Comparison of ENCODE assay signal across 17 cellular contexts in genomic region chr9:108617661-108618060, GRCh38.
A peak's percentile ranks its signal among the peaks of the same experiment; 100 is the strongest.
DNase-seq lines count a peak whose midpoint lies in the region; ATAC-seq and TF ChIP-seq lines count a peak whose summit lies in the region.
"Had no signal": no experiment of that assay in that cellular context is flagged by ENCODE, and none has a peak within 500 bp of the region (broad histone marks: within the 10 kb centered on the region; RNA-seq: fewer than 3 reads in every experiment).

No MANE protein-coding gene starts in this region.

- no peaks in the 10 kb centered on the region for H3K36me3 ChIP-seq in mesenchymal stem cell (ENCODE audit: control insufficient read depth in 1 of 2, insufficient read depth in 2 of 2, low read depth in 1 of 2, low read length in 2 of 2)
- no peaks in the 10 kb centered on the region for H3K36me3 ChIP-seq in psoas muscle (ENCODE audit: insufficient read depth in 1 of 2, low read depth in 1 of 2)
- H3K36me3 ChIP-seq: BE2C had no signal

- no peaks in the 10 kb centered on the region for H3K79me1 ChIP-seq in mesenchymal stem cell (replicated peaks; ENCODE audit: low read length, poor library complexity, severe bottlenecking)

- H2BK12ac ChIP-seq in mesenchymal stem cell (ENCODE audit: low read length in 2 of 2): no peak overlapping the region

- H2BK15ac ChIP-seq in mesenchymal stem cell (ENCODE audit: low read depth, poor library complexity, severe bottlenecking): no peak overlapping the region

- no peak overlapping the region for H3K18ac ChIP-seq in mesenchymal stem cell (ENCODE audit: low read depth in 1 of 2, low read length in 2 of 2)

- H3K4ac ChIP-seq in mesenchymal stem cell (ENCODE audit: low read depth in 1 of 2, low read length in 2 of 2): no peak overlapping the region

- H2AFZ ChIP-seq in mesenchymal stem cell (ENCODE audit: low read depth, low read length): no peak overlapping the region

- H2BK5ac ChIP-seq in mesenchymal stem cell (ENCODE audit: low read depth, low read length, poor library complexity, severe bottlenecking): no peak overlapping the region

- H2AK5ac ChIP-seq in mesenchymal stem cell (ENCODE audit: low read length, severe bottlenecking): no peak overlapping the region

- peaks cover 26% of the 10 kb centered on the region for H3K27me3 Mint-ChIP-seq in type B pancreatic cell

- ATAC-seq in psoas muscle (no peak), left cardiac atrium (no peak), HG03108 (IDR thresholded peaks at IDR 0.05; ENCODE audit: unreplicated experiment) (no peak)
- ATAC-seq: A549 had no signal

- H3K27ac ChIP-seq in epithelial cell of prostate: peak overlapping the region; percentile 16
- H3K27ac ChIP-seq in mesenchymal stem cell (ENCODE audit: low read length, poor library complexity, severe bottlenecking): no peak overlapping the region
- no peak overlapping the region for H3K27ac ChIP-seq in psoas muscle
- H3K27ac ChIP-seq: A549, C4-2B, HL-60 had no signal

- H3K27me3 ChIP-seq in mesenchymal stem cell (ENCODE audit: control insufficient read depth in 1 of 2, insufficient read depth in 1 of 2, low read length in 2 of 2) (peaks cover 0 to 5% of the 10 kb centered on the region in 2 experiments), psoas muscle (ENCODE audit: insufficient read depth in 3 of 3, low read length in 2 of 3) (no peaks in the 10 kb centered on the region)
- H3K27me3 ChIP-seq: BE2C had no signal

- no peak overlapping the region for H3K23ac ChIP-seq in mesenchymal stem cell (ENCODE audit: low read length in 2 of 2)

- no peak overlapping the region for H3K9ac ChIP-seq in mesenchymal stem cell (ENCODE audit: low read length)

- H3K4me1 ChIP-seq in mesenchymal stem cell (ENCODE audit: control insufficient read depth, insufficient read depth, low read depth, low read length) (no peaks in the 10 kb centered on the region), psoas muscle (no peaks in the 10 kb centered on the region)
- H3K4me1 ChIP-seq: A549, BE2C had no signal

- DNase-seq in NCI-H226 (peak; percentile 29), epithelial cell of prostate (ENCODE audit: low read depth, low spot score) (no peak), mesenchymal stem cell (peak; percentile 13), type B pancreatic cell (ENCODE audit: extremely low spot score, unreplicated experiment) (no peak), psoas muscle (no peak), left cardiac atrium (no peak), NCI-H2227 (lab: John Stamatoyannopoulos, UW; ENCODE audit: unreplicated experiment) (no peak)
- DNase-seq: BE2C; CD4-positive, alpha-beta memory T cell; DMS79; GF-D8; HCEC 1CT; HFFc6 had no signal

- no peaks in the 10 kb centered on the region for H3K36me3 Mint-ChIP-seq in type B pancreatic cell
- H3K36me3 Mint-ChIP-seq: CD4-positive, alpha-beta memory T cell had no signal

- no peak overlapping the region for H3K4me3 ChIP-seq in mesenchymal stem cell (ENCODE audit: insufficient read depth in 1 of 2, low read depth in 1 of 2, low read length in 2 of 2)
- H3K4me3 ChIP-seq in psoas muscle: no peak overlapping the region
- H3K4me3 ChIP-seq: A549 had no signal

- H3K9me3 Mint-ChIP-seq in type B pancreatic cell: peaks cover 8% of the 10 kb centered on the region

- H2BK120ac ChIP-seq in mesenchymal stem cell (ENCODE audit: low read depth, low read length): no peak overlapping the region

- H3K9me3 ChIP-seq in mesenchymal stem cell (ENCODE audit: control insufficient read depth, low read length): no peaks in the 10 kb centered on the region
- no peaks in the 10 kb centered on the region for H3K9me3 ChIP-seq in psoas muscle
- H3K9me3 ChIP-seq: A549, BE2C had no signal

- intact Hi-C loops in psoas muscle (cut with DNase I): no loop called here
- intact Hi-C loops in left cardiac atrium (cut with DNase I): no loop called here

- no peak overlapping the region for H4K91ac ChIP-seq in mesenchymal stem cell (ENCODE audit: low read length)

- peak overlapping the region; percentile 25 for H3K27ac Mint-ChIP-seq in type B pancreatic cell
- H3K27ac Mint-ChIP-seq: CD4-positive, alpha-beta memory T cell; HFFc6 had no signal

- H3K4me2 ChIP-seq in mesenchymal stem cell (ENCODE audit: low read length, poor library complexity, severe bottlenecking): no peak overlapping the region
- H3K4me2 ChIP-seq: A549 had no signal

- no peak overlapping the region for H3K4me3 Mint-ChIP-seq in type B pancreatic cell
- H3K4me3 Mint-ChIP-seq: HFFc6 had no signal

- H4K8ac ChIP-seq in mesenchymal stem cell (ENCODE audit: low read length): no peak overlapping the region

- H3K4me1 Mint-ChIP-seq in type B pancreatic cell (ENCODE audit: unreplicated experiment): no peaks in the 10 kb centered on the region
- H3K4me1 Mint-ChIP-seq: CD4-positive, alpha-beta memory T cell had no signal

- no peak overlapping the region for H3K14ac ChIP-seq in mesenchymal stem cell (ENCODE audit: low read length in 2 of 2)

- no peak for TF ChIP-seq CTCF in type B pancreatic cell (conservative IDR thresholded peaks at IDR 0.05)
- TF ChIP-seq CTCF in psoas muscle (IDR thresholded peaks at IDR 0.05): no peak

Comparison
In these comparisons a context has a peak if more than half of its experiments do, and no peak if none do; other contexts are left out.
1. DNase-seq: peak in NCI-H226 (single experiment) and mesenchymal stem cell (single experiment); none in epithelial cell of prostate (single experiment), type B pancreatic cell (single experiment), psoas muscle (0 of 2), left cardiac atrium (single experiment) and NCI-H2227 (single experiment).